Comparison of ENCODE assay signal across 17 cellular contexts in the genomic region with DNA sequence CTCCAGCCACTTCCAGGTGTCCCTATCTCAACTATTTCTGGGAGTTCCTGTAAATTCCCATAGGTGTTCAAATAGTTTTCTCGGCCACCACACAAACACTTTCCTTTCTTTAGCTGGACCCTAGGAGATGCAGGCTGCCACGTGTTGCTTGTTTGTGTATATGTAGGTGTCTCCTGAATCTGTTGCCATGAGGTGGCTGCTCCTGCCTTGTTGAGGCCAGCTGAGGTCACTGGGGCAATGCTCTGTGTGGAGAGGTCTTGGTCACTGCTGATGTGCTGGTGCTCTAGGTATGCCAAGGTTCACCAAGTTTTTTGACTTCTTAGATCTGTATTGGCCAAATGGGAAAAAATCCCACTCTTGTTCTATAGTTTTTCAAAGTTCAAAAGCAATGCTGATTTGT.
DNase-seq lines count a peak whose midpoint lies in the region; ATAC-seq and TF ChIP-seq lines count a peak whose summit lies in the region.
"Had no signal": no experiment of that assay in that cellular context is flagged by ENCODE, and none has a peak within 500 bp of the region (broad histone marks: within the 10 kb centered on the region; RNA-seq: fewer than 3 reads in every experiment).

No MANE protein-coding gene starts in this region.

- peak overlapping the region; percentile 30 for H3K4me3 ChIP-seq in AG10803 (ENCODE audit: low read length)
- H3K4me3 ChIP-seq in Loucy (ENCODE audit: low read length, poor library complexity, severe bottlenecking): no peak overlapping the region
- H3K4me3 ChIP-seq in mucosa of descending colon: no peak overlapping the region

- no peaks in the 10 kb centered on the region for H3K27me3 Mint-ChIP-seq in MCF 10A (ENCODE audit: insufficient read depth, unreplicated experiment)
- H3K27me3 Mint-ChIP-seq: dendritic cell treated with granulocyte-macrophage colony-stimulating factor and Interleukin-4, amounts not matched to agents 40 ng/mL and 50 ng/mL, for 4 days; type B pancreatic cell had no signal

- no TSS peak for BruUV-seq in MCF 10A (replicated peaks; lab: Mats Ljungman, UMichigan)

- H3K9me3 ChIP-seq in Loucy (ENCODE audit: insufficient read depth, low read depth, low read length) (no peaks in the 10 kb centered on the region), mucosa of descending colon (no peaks in the 10 kb centered on the region)
- H3K9me3 ChIP-seq: BE2C had no signal

- no peak overlapping the region for H3K4me2 ChIP-seq in Loucy (ENCODE audit: low read depth, low read length, poor library complexity, severe bottlenecking)

- CTCF ChIA-PET in MCF 10A (lab: Yijun Ruan, JAX): interaction anchor here (0.6 to 4.7 kb wide), 25 partner anchors 9 to 1072 kb away, joined by 3 to 30 read pairs (median 4); no protein-coding TSS in a partner anchor

- H3K27me3 ChIP-seq in Loucy (ENCODE audit: insufficient read depth, low read length, poor library complexity, severe bottlenecking): no peaks in the 10 kb centered on the region
- H3K27me3 ChIP-seq: BE2C had no signal

- H3K36me3 ChIP-seq in Loucy (ENCODE audit: insufficient read depth, low read length) (no peaks in the 10 kb centered on the region), mucosa of descending colon (ENCODE audit: low read depth) (no peaks in the 10 kb centered on the region)
- H3K36me3 ChIP-seq: BE2C had no signal

- H3K36me3 Mint-ChIP-seq in MCF 10A (ENCODE audit: insufficient read depth, unreplicated experiment): peaks cover 5% of the 10 kb centered on the region
- H3K36me3 Mint-ChIP-seq: type B pancreatic cell had no signal

- peak overlapping the region; percentile 86 for H3K27ac Mint-ChIP-seq in MCF 10A (ENCODE audit: low read depth, unreplicated experiment)
- H3K27ac Mint-ChIP-seq: dendritic cell treated with granulocyte-macrophage colony-stimulating factor and Interleukin-4, amounts not matched to agents 40 ng/mL and 50 ng/mL, for 4 days; type B pancreatic cell had no signal

- H3K79me2 ChIP-seq in Loucy (ENCODE audit: insufficient read depth, low read length): no peaks in the 10 kb centered on the region
- H3K79me2 ChIP-seq: parathyroid adenoma had no signal

- DNase-seq in AG10803 (ENCODE audit: low read depth) (peak; percentile 24), MCF 10A (ENCODE audit: unreplicated experiment) (no peak), mucosa of descending colon (peak in 1 of 3 donors; percentile 21), G401 (ENCODE audit: low spot score) (no peak), left lobe of liver (ENCODE audit: low spot score) (no peak)
- DNase-seq in stimulated activated CD4-positive, alpha-beta T cell treated with anti-CD3 and anti-CD28 coated beads, Interleukin-4, amount 100 ng/mL, for 24 hours: no peak
- DNase-seq: activated T-cell treated with anti-CD3 and anti-CD28 coated beads for 4 hours; MM.1S; NCI-H2107; NK-92 treated with Interleukin-12 subunit alpha and Interleukin-12 subunit beta, amount 100 ng/mL, for 24 hours had no signal

- no peaks in the 10 kb centered on the region for H3F3A ChIP-seq in Loucy (ENCODE audit: low read depth)

- no peaks in the 10 kb centered on the region for H3K9me3 Mint-ChIP-seq in MCF 10A (ENCODE audit: unreplicated experiment)
- H3K9me3 Mint-ChIP-seq: dendritic cell treated with granulocyte-macrophage colony-stimulating factor and Interleukin-4, amounts not matched to agents 40 ng/mL and 50 ng/mL, for 4 days; type B pancreatic cell had no signal

- intact Hi-C loops in MCF 10A (cut with micrococcal nuclease) (loop anchor here (10.0 kb wide), 1 partner anchor 266 kb away; no protein-coding TSS in a partner anchor), mucosa of descending colon (cut with DNase I, micrococcal nuclease) (loop anchor here in 1 of 2 donors (10.0 kb wide), 1 partner anchor 156 kb away; no protein-coding TSS in a partner anchor)

- H3K4me3 Mint-ChIP-seq in MCF 10A (ENCODE audit: unreplicated experiment): peak overlapping the region; percentile 4
- H3K4me3 Mint-ChIP-seq: dendritic cell treated with granulocyte-macrophage colony-stimulating factor and Interleukin-4, amounts not matched to agents 40 ng/mL and 50 ng/mL, for 4 days; type B pancreatic cell had no signal

- no peaks in the 10 kb centered on the region for H3K9me2 ChIP-seq in Loucy (replicated peaks; ENCODE audit: low read depth, low read length)

- POLR2A ChIA-PET in MCF 10A (lab: Yijun Ruan, JAX): interaction anchor here (0.7 to 2.2 kb wide), 8 partner anchors 11 to 1562 kb away, joined by 3 to 6 read pairs (median 4); a partner anchor contains a TSS

- TF ChIP-seq CTCF in AG10803 (conservative IDR thresholded peaks at IDR 0.05; ENCODE audit: low read length) (no peak), Loucy (conservative IDR thresholded peaks at IDR 0.05; ENCODE audit: low read length) (no peak), MCF 10A (IDR thresholded peaks at IDR 0.05; ENCODE audit: unreplicated experiment) (no peak), mucosa of descending colon (IDR thresholded peaks at IDR 0.05) (no peak)

- no peak overlapping the region for H3K9ac ChIP-seq in Loucy (ENCODE audit: low read depth, low read length, poor library complexity, severe bottlenecking)
- H3K9ac ChIP-seq: parathyroid adenoma had no signal

- 0 out of 2 replicates have a peak overlapping the region, but pooled peaks have one; percentile 36 for H2AFZ ChIP-seq in Loucy (ENCODE audit: low read length)
- H2AFZ ChIP-seq: parathyroid adenoma had no signal

- in situ Hi-C loops in G401 (cut with HindIII; ENCODE audit: low sequenced_read_pairs): no loop called here

- peaks cover 20% of the 10 kb centered on the region for H3K4me1 Mint-ChIP-seq in MCF 10A (ENCODE audit: insufficient read depth, unreplicated experiment)

- ATAC-seq in mucosa of descending colon: peak; percentile 15
- ATAC-seq in GM19452 (IDR thresholded peaks at IDR 0.05; ENCODE audit: unreplicated experiment): no peak
- no peak for ATAC-seq in left lobe of liver
- ATAC-seq: activated CD4-positive, CD25-positive, alpha-beta regulatory T cell treated with anti-CD3 and anti-CD28 coated beads, Interleukin-2, amount 50 U/mL, for 24 hours had no signal

- H3K4me1 ChIP-seq in Loucy (ENCODE audit: insufficient read depth, low read length, poor library complexity, severe bottlenecking): no peaks in the 10 kb centered on the region
- no peaks in the 10 kb centered on the region for H3K4me1 ChIP-seq in mucosa of descending colon (ENCODE audit: low read depth)
- H3K4me1 ChIP-seq: parathyroid adenoma had no signal

- H4K20me1 ChIP-seq in Loucy (ENCODE audit: insufficient read depth, low read length, poor library complexity, severe bottlenecking): no peaks in the 10 kb centered on the region
